11 cellular contexts compared by ENCODE assay signal in the genomic region with DNA sequence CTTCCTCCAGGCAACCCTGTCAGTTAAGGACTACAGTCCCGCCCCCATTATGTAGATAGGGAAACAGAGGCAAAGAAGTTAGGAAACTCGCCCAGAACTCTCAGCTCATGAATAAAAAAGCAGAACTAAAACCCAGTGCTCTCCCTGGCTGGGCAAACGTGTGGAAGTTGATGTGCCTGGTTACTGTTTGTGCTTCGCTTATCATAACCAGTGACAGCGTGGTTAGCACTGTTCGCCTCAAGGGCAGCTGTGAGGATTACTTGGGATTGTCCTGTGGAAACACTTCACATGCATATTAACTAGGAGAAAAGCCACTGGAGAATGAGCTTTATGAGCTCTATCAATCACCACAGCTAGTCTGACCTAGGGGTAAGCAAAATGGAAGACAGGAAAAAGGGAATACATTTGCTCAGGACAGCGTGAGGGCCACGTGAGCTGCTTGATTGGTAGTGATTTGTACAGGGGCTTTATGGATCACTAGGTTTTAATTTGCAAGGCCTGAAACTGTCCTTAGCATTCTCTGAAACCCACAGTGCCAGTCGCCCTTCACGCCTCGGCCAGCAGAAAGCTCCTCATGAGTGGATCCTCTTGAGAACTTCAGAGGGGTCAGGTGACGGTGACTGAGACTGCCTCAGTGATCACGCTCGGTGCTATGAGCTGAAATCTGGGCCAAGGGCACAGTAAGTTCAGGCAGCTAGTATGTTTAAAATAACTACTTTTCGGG. TPM values are rescaled to one million over a fixed set of nuclear protein-coding genes. Genes with fewer than 3 reads are reported as not detected.
DNase-seq lines count a peak whose midpoint lies in the region; ATAC-seq and TF ChIP-seq lines count a peak whose summit lies in the region.
"Had no signal": no experiment of that assay in that cellular context is flagged by ENCODE, and none has a peak within 500 bp of the region (broad histone marks: within the 10 kb centered on the region; RNA-seq: fewer than 3 reads in every experiment).

No MANE protein-coding gene starts in this region.

- no peak for ATAC-seq in natural killer cell treated with Interleukin-12 subunit alpha and Interleukin-12 subunit beta and Interleukin-15 and Interleukin-18, amount 100 ng/mL, for 72 hours
- ATAC-seq in natural killer cell, result no peak

- H3K27me3 Mint-ChIP-seq in natural killer cell treated with Interleukin-12 subunit alpha and Interleukin-12 subunit beta and Interleukin-15 and Interleukin-18, amount 100 ng/mL, for 72 hours, result no peaks in the 10 kb centered on the region
- H3K27me3 Mint-ChIP-seq in natural killer cell (ENCODE audit: low read depth in 2 of 2), result no peaks in the 10 kb centered on the region
- H3K27me3 Mint-ChIP-seq: activated CD4-positive, alpha-beta T cell treated with anti-CD3 and anti-CD28 coated beads, Interleukin-2, amount 10 ng/mL, durations not matched to agents 7 days and 5 days; CD4-positive, alpha-beta memory T cell had no signal

- no peak overlapping the region for H3K27ac Mint-ChIP-seq in natural killer cell treated with Interleukin-12 subunit alpha and Interleukin-12 subunit beta and Interleukin-15 and Interleukin-18, amount 100 ng/mL, for 72 hours
- H3K27ac Mint-ChIP-seq in natural killer cell, result peak overlapping the region in 1 of 2 donors; percentile 42

- no peak for TF ChIP-seq POLR2A in uterus (IDR thresholded peaks at IDR 0.05)

- peaks cover 36% of the 10 kb centered on the region for H3K36me3 Mint-ChIP-seq in natural killer cell treated with Interleukin-12 subunit alpha and Interleukin-12 subunit beta and Interleukin-15 and Interleukin-18, amount 100 ng/mL, for 72 hours
- no peaks in the 10 kb centered on the region for H3K36me3 Mint-ChIP-seq in natural killer cell

- H3K9me3 Mint-ChIP-seq in natural killer cell treated with Interleukin-12 subunit alpha and Interleukin-12 subunit beta and Interleukin-15 and Interleukin-18, amount 100 ng/mL, for 72 hours, result no peaks in the 10 kb centered on the region
- H3K9me3 Mint-ChIP-seq in natural killer cell, result no peaks in the 10 kb centered on the region
- H3K9me3 Mint-ChIP-seq: activated CD4-positive, alpha-beta T cell treated with anti-CD3 and anti-CD28 coated beads, Interleukin-2, amount 10 ng/mL, durations not matched to agents 7 days and 5 days had no signal

- H3K27me3 ChIP-seq in adipocyte (replicated peaks; ENCODE audit: control insufficient read depth, insufficient read depth, low read length), result no peaks in the 10 kb centered on the region
- no peaks in the 10 kb centered on the region for H3K27me3 ChIP-seq in uterus

- H3K4me1 Mint-ChIP-seq in natural killer cell treated with Interleukin-12 subunit alpha and Interleukin-12 subunit beta and Interleukin-15 and Interleukin-18, amount 100 ng/mL, for 72 hours (ENCODE audit: low read depth in 2 of 2), result peaks cover 5 to 7% of the 10 kb centered on the region in 2 donors
- peaks cover 0 to 12% of the 10 kb centered on the region in 2 donors for H3K4me1 Mint-ChIP-seq in natural killer cell

- intact Hi-C loops in natural killer cell (cut with micrococcal nuclease) (no loop called here), uterus (cut with DNase I; ENCODE audit: low total_unique reads) (no loop called here)

- no peak overlapping the region for H3K4me3 ChIP-seq in adipocyte (ENCODE audit: low read length)
- no peak overlapping the region for H3K4me3 ChIP-seq in uterus

- no peak overlapping the region for H3K4me3 Mint-ChIP-seq in natural killer cell treated with Interleukin-12 subunit alpha and Interleukin-12 subunit beta and Interleukin-15 and Interleukin-18, amount 100 ng/mL, for 72 hours
- H3K4me3 Mint-ChIP-seq in natural killer cell, result no peak overlapping the region
- H3K4me3 Mint-ChIP-seq: activated CD4-positive, alpha-beta T cell treated with anti-CD3 and anti-CD28 coated beads, Interleukin-2, amount 10 ng/mL, durations not matched to agents 7 days and 5 days; CD4-positive, alpha-beta memory T cell had no signal

- no peak overlapping the region for H3K27ac ChIP-seq in uterus

- no peaks in the 10 kb centered on the region for H3K9me3 ChIP-seq in adipocyte (ENCODE audit: control insufficient read depth, low read length)
- H3K9me3 ChIP-seq in uterus, result no peaks in the 10 kb centered on the region

- H3K36me3 ChIP-seq in adipocyte (ENCODE audit: control insufficient read depth, insufficient read depth, low read length, severe bottlenecking), result peaks cover 36% of the 10 kb centered on the region
- no peaks in the 10 kb centered on the region for H3K36me3 ChIP-seq in uterus

- TF ChIP-seq CTCF in natural killer cell (IDR thresholded peaks at IDR 0.05), result no peak
- no peak for TF ChIP-seq CTCF in uterus (IDR thresholded peaks at IDR 0.05)

- H3K4me1 ChIP-seq in adipocyte (ENCODE audit: control insufficient read depth, insufficient read depth, low read length) (peaks cover 35% of the 10 kb centered on the region), uterus (no peaks in the 10 kb centered on the region)

- DNase-seq in natural killer cell treated with Interleukin-12 subunit alpha and Interleukin-12 subunit beta and Interleukin-15 and Interleukin-18, amount 100 ng/mL, for 72 hours (ENCODE audit: low spot score), result peak; percentile 37
- no peak for DNase-seq in natural killer cell
- DNase-seq in adipocyte (ENCODE audit: low read depth), result peak; percentile 29
- peak; percentile 50 for DNase-seq in mucosa of gallbladder (ENCODE audit: low spot score)
- DNase-seq in stimulated activated CD4-positive, alpha-beta T cell treated with anti-CD3 and anti-CD28 coated beads, Interleukin-2, amount 100 ng/mL, for 48 hours, result no peak
- no peak for DNase-seq in uterus
- no peak for DNase-seq in cortex of kidney (lab: John Stamatoyannopoulos, UW)
- DNase-seq in HuH-7 (ENCODE audit: low spot score), result no peak
- DNase-seq: activated CD4-positive, alpha-beta T cell treated with anti-CD3 and anti-CD28 coated beads, Interleukin-2, amount 10 ng/mL, durations not matched to agents 7 days and 5 days; CD4-positive, alpha-beta memory T cell; NCI-H187 had no signal

- H3K9ac ChIP-seq in adipocyte (ENCODE audit: low read length), result no peak overlapping the region

RNA-seq across cellular contexts. Expression of gene CYB5D2, which starts 19.9 kb away (rescaled TPM):
- 10 to 100 TPM in 1 of 2 donors, 1 to 10 TPM in 1; 7.2 to 13.2 TPM for total RNA-seq in natural killer cell treated with Interleukin-12 subunit alpha and Interleukin-12 subunit beta and Interleukin-15 and Interleukin-18, amount 100 ng/mL, for 72 hours
- total RNA-seq in natural killer cell (1 to 10 TPM; 5.3 to 7.1 (median 6.4) TPM), mucosa of gallbladder (21.6 TPM), uterus (10 to 100 TPM; 15.6 to 25.5 (median 19.7) TPM)

RNA-seq across cellular contexts. Expression of gene ZZEF1, which starts 20.1 kb away (rescaled TPM):
- total RNA-seq in natural killer cell treated with Interleukin-12 subunit alpha and Interleukin-12 subunit beta and Interleukin-15 and Interleukin-18, amount 100 ng/mL, for 72 hours, result 10 to 100 TPM; 65.0 to 96.3 TPM
- total RNA-seq in natural killer cell, result 100 to 1,000 TPM; 102 to 126 (median 125) TPM
- 48.3 TPM for total RNA-seq in mucosa of gallbladder
- 10 to 100 TPM; 25.4 to 88.0 (median 39.9) TPM for total RNA-seq in uterus

Comparison
In these comparisons a context has a peak if more than half of its experiments do, and no peak if none do; other contexts are left out.
1. DNase-seq: peak in natural killer cell treated with Interleukin-12 subunit alpha and Interleukin-12 subunit beta and Interleukin-15 and Interleukin-18, amount 100 ng/mL, for 72 hours (single experiment), adipocyte (single experiment) and mucosa of gallbladder (single experiment); none in natural killer cell (single experiment), stimulated activated CD4-positive, alpha-beta T cell treated with anti-CD3 and anti-CD28 coated beads, Interleukin-2, amount 100 ng/mL, for 48 hours (0 of 2), uterus (0 of 2), cortex of kidney (single experiment) and HuH-7 (single experiment).